9 cellular contexts compared by ENCODE assay signal in genomic region chrX:10769696-10770619, GRCh38.
DNase-seq lines count a peak whose midpoint lies in the region; ATAC-seq and TF ChIP-seq lines count a peak whose summit lies in the region.
"Had no signal": no experiment of that assay in that cellular context is flagged by ENCODE, and none has a peak within 500 bp of the region (broad histone marks: within the 10 kb centered on the region; RNA-seq: fewer than 3 reads in every experiment).

No MANE protein-coding gene starts in this region.

- H3K4me1 ChIP-seq in H9 (ENCODE audit: insufficient read depth, low read length) = peaks cover 8% of the 10 kb centered on the region; the same call in 1 of the 2 replicates
- H3K4me1 ChIP-seq in fibroblast of lung (ENCODE audit: control insufficient read depth, extremely low read depth, insufficient read depth, low read length) = no peaks in the 10 kb centered on the region
- H3K4me1 ChIP-seq in skeletal muscle satellite cell (ENCODE audit: control insufficient read depth, insufficient read depth, low read length) = peaks cover 11% of the 10 kb centered on the region
- H3K4me1 ChIP-seq in CD8-positive, alpha-beta T cell (ENCODE audit: insufficient read depth, low read length) = no peaks in the 10 kb centered on the region

- no peak overlapping the region for H3K4ac ChIP-seq in H9 (ENCODE audit: low read depth, low read length)

- H3K9ac ChIP-seq in H9 (ENCODE audit: extremely low read depth, insufficient read length, low read length) (no peak overlapping the region), fibroblast of lung (ENCODE audit: insufficient read depth, low read length) (no peak overlapping the region), skeletal muscle satellite cell (ENCODE audit: low read depth, low read length) (peak overlapping the region; percentile 57)

- POLR2A ChIA-PET in GM10248 (lab: Yijun Ruan, JAX) = no interaction called here
- POLR2A ChIA-PET in CD8-positive, alpha-beta T cell (lab: Charles Lee) = no interaction called here

- peak overlapping the region; percentile 17 for H3K4me2 ChIP-seq in H9 (ENCODE audit: insufficient read depth, insufficient read length, low read length)
- peak overlapping the region; percentile 79 for H3K4me2 ChIP-seq in fibroblast of lung (ENCODE audit: extremely low read depth, insufficient read depth, low read length)
- peak overlapping the region; percentile 70 for H3K4me2 ChIP-seq in skeletal muscle satellite cell (ENCODE audit: low read length)

- H2AFZ ChIP-seq in H9 (ENCODE audit: low read length) (no peak overlapping the region), fibroblast of lung (ENCODE audit: low read length) (peak overlapping the region; percentile 16)

- H3K27ac ChIP-seq in H9 (ENCODE audit: insufficient read length, low read depth, low read length) (no peak overlapping the region), fibroblast of lung (ENCODE audit: insufficient read depth, low read length) (peak overlapping the region; percentile 18)
- H3K27ac ChIP-seq in CD8-positive, alpha-beta T cell (ENCODE audit: low read depth, low read length) = no peak overlapping the region

- no peak overlapping the region for H3K18ac ChIP-seq in H9 (ENCODE audit: insufficient read length, low read depth, low read length)

- no peak overlapping the region for H3T11ph ChIP-seq in H9 (ENCODE audit: low read length)

- CTCF ChIA-PET in GM10248 (lab: Yijun Ruan, JAX) = interaction anchor here (1.0 to 3.8 kb wide), 5 partner anchors 10 to 581 kb away, joined by 3 to 12 read pairs (median 7); no protein-coding TSS in a partner anchor
- CTCF ChIA-PET in CD8-positive, alpha-beta T cell (lab: Charles Lee) = interaction anchor here (0.7 kb wide), 1 partner anchor 581 kb away, joined by 3 read pairs; no protein-coding TSS in a partner anchor

- H3K4me3 ChIP-seq in fibroblast of lung (replicated peaks in 1 of 4; ENCODE audit: control extremely low read depth in 1 of 4, insufficient read depth in 1 of 4, low read depth in 3 of 4, low read length in 4 of 4) = peak overlapping the region in 3 of 4 experiments; percentile 13 to 52 (median 44)
- peak overlapping the region; percentile 55 for H3K4me3 ChIP-seq in skeletal muscle satellite cell (ENCODE audit: low read length)
- H3K4me3 ChIP-seq in CD8-positive, alpha-beta T cell (ENCODE audit: low read depth, low read length) = no peak overlapping the region

- intact Hi-C loops in CD8-positive, alpha-beta T cell (cut with DNase I, micrococcal nuclease) = loop anchor here in 1 of 2 experiments (1.0 kb wide), 1 partner anchor 581 kb away; no protein-coding TSS in a partner anchor

- H2BK120ac ChIP-seq in H9 (ENCODE audit: low read depth, low read length, poor library complexity, severe bottlenecking) = no peak overlapping the region

- 0 out of 7 replicates have a peak, but pooled peaks cover 0 to 3% (median 3%) of the 10 kb centered on the region in 3 experiments for H3K36me3 Mint-ChIP-seq in H9 (ENCODE audit: insufficient read depth in 1 of 3, low read depth in 3 of 3)
- H3K36me3 Mint-ChIP-seq in CD8-positive, alpha-beta T cell = no peaks in the 10 kb centered on the region

- H3K79me2 ChIP-seq in H9 (ENCODE audit: insufficient read depth, low read length) (no peaks in the 10 kb centered on the region), fibroblast of lung (ENCODE audit: control insufficient read depth, insufficient read depth, low read length) (no peaks in the 10 kb centered on the region)

- H2AK5ac ChIP-seq in H9 (ENCODE audit: insufficient read length, low read length) = no peak overlapping the region

- no peak overlapping the region for H3K14ac ChIP-seq in H9 (ENCODE audit: insufficient read depth, low read length)

- H4K8ac ChIP-seq in H9 (replicated peaks; ENCODE audit: insufficient read length, low read depth, low read length) = no peak overlapping the region

- H3K9me3 ChIP-seq in H9 (ENCODE audit: control insufficient read depth, low read depth, low read length) (no peaks in the 10 kb centered on the region), fibroblast of lung (ENCODE audit: control insufficient read depth, insufficient read depth, low read depth, low read length) (no peaks in the 10 kb centered on the region), skeletal muscle satellite cell (replicated peaks; ENCODE audit: low read length) (no peaks in the 10 kb centered on the region)
- H3K9me3 ChIP-seq in CD8-positive, alpha-beta T cell (ENCODE audit: low read length) = no peaks in the 10 kb centered on the region

- no peaks in the 10 kb centered on the region for H3K23me2 ChIP-seq in H9 (ENCODE audit: insufficient read length, low read depth, low read length, poor library complexity, severe bottlenecking)

- no peak overlapping the region for H4K91ac ChIP-seq in H9 (ENCODE audit: insufficient read length, low read depth, low read length)

- H4K20me1 ChIP-seq in H9 (ENCODE audit: control insufficient read depth, insufficient read depth, insufficient read length) (no peaks in the 10 kb centered on the region), fibroblast of lung (ENCODE audit: control insufficient read depth, extremely low read depth, insufficient read depth, low read length) (no peaks in the 10 kb centered on the region)

- no peak overlapping the region for H2BK12ac ChIP-seq in H9 (ENCODE audit: insufficient read length, low read depth, low read length)

- no peak overlapping the region for H2BK20ac ChIP-seq in H9 (ENCODE audit: low read depth, low read length, poor library complexity, severe bottlenecking)

- no peak for ATAC-seq in CD8-positive, alpha-beta T cell

- peaks cover 13 to 32% of the 10 kb centered on the region in 2 experiments for H3K9me3 Mint-ChIP-seq in H9
- no peaks in the 10 kb centered on the region for H3K9me3 Mint-ChIP-seq in CD8-positive, alpha-beta T cell

- peak overlapping the region in 1 of 2 experiments; percentile 29; a peak in 1 of 5 replicates for H3K4me3 Mint-ChIP-seq in H9
- no peak overlapping the region for H3K4me3 Mint-ChIP-seq in CD8-positive, alpha-beta T cell

- H3K23ac ChIP-seq in H9 (ENCODE audit: insufficient read length, low read depth, low read length) = no peak overlapping the region

- H2BK5ac ChIP-seq in H9 (ENCODE audit: insufficient read length, low read length) = no peak overlapping the region

- H2BK15ac ChIP-seq in H9 (ENCODE audit: low read depth, low read length) = no peak overlapping the region

- H4K5ac ChIP-seq in H9 (ENCODE audit: insufficient read length, low read depth, low read length) = no peak overlapping the region

- H3K27me3 ChIP-seq in H9 (ENCODE audit: insufficient read depth, low read length) (no peaks in the 10 kb centered on the region; the same call in 1 of the 2 replicates), fibroblast of lung (ENCODE audit: control insufficient read depth, insufficient read depth, low read length) (no peaks in the 10 kb centered on the region), skeletal muscle satellite cell (ENCODE audit: control insufficient read depth, insufficient read depth, low read length) (no peaks in the 10 kb centered on the region)
- no peaks in the 10 kb centered on the region for H3K27me3 ChIP-seq in CD8-positive, alpha-beta T cell (ENCODE audit: insufficient read depth, low read length)

- peak overlapping the region; percentile 58 to 78 (median 64); a peak in 5 of 7 replicates for H3K27ac Mint-ChIP-seq in H9
- H3K27ac Mint-ChIP-seq in CD8-positive, alpha-beta T cell = no peak overlapping the region

- WGBS in H9 (ENCODE audit: extremely low coverage, insufficient read length, low lambda C conversion rate) = no CpG with 5 or more reads among the region's 9 CpGs

- DNase-seq in H9 (no peak), NCI-H510A (lab: John Stamatoyannopoulos, UW) (peak; percentile 31), fibroblast of lung (ENCODE audit: low read depth in 2 of 2) (peak; percentile 49 to 70), mucosa of gallbladder (ENCODE audit: low spot score) (no peak), GM10248 (ENCODE audit: extremely low spot score) (no peak), AML-193 (lab: John Stamatoyannopoulos, UW) (no peak)
- no peak for DNase-seq in CD8-positive, alpha-beta T cell
- DNase-seq: activated effector memory CD4-positive, alpha-beta T cell treated with Interleukin-2 at 50 U/mL for 16 hours had no signal

- peaks cover 15 to 19% of the 10 kb centered on the region in 2 experiments for H3K4me1 Mint-ChIP-seq in H9
- H3K4me1 Mint-ChIP-seq in CD8-positive, alpha-beta T cell (ENCODE audit: low read depth) = no peaks in the 10 kb centered on the region

- no peak for TF ChIP-seq CTCF in H9 (conservative IDR thresholded peaks at IDR 0.05)
- no peak for TF ChIP-seq CTCF in fibroblast of lung (conservative IDR thresholded peaks at IDR 0.05 in 1 of 2, IDR thresholded peaks at IDR 0.05 in 1 of 2; ENCODE audit: low read depth in 1 of 2, low read length in 2 of 2)
- no peak for TF ChIP-seq CTCF in GM10248 (IDR thresholded peaks at IDR 0.05; ENCODE audit: control extremely low read depth, extremely low read depth, low read depth, missing control alignments)
- TF ChIP-seq CTCF in CD8-positive, alpha-beta T cell (IDR thresholded peaks at IDR 0.05) = no peak

- no peak overlapping the region for H3K56ac ChIP-seq in H9 (ENCODE audit: insufficient read length, low read depth, low read length)

- no peaks in the 10 kb centered on the region for H3K27me3 Mint-ChIP-seq in H9 (ENCODE audit: low read depth)
- H3K27me3 Mint-ChIP-seq in CD8-positive, alpha-beta T cell (ENCODE audit: low read depth) = no peaks in the 10 kb centered on the region

- H3K36me3 ChIP-seq in fibroblast of lung (ENCODE audit: control insufficient read depth, insufficient read depth, low read length) (no peaks in the 10 kb centered on the region), skeletal muscle satellite cell (ENCODE audit: insufficient read depth, low read length) (no peaks in the 10 kb centered on the region)
- no peaks in the 10 kb centered on the region for H3K36me3 ChIP-seq in CD8-positive, alpha-beta T cell (ENCODE audit: insufficient read depth, low read length)

- H3K79me1 ChIP-seq in H9 (ENCODE audit: insufficient read depth, low read depth, low read length, poor library complexity, severe bottlenecking) = no peaks in the 10 kb centered on the region

Comparison
In these comparisons a context has a peak if more than half of its experiments do, and no peak if none do; other contexts are left out.
1. DNase-seq: peak in NCI-H510A (single experiment) and fibroblast of lung (2 of 2); none in H9 (single experiment), mucosa of gallbladder (single experiment), GM10248 (single experiment), AML-193 (0 of 2) and CD8-positive, alpha-beta T cell (0 of 7).
2. H3K4me2 ChIP-seq: peak in every context shown above with its lines; median percentile 79 in fibroblast of lung; 70 in skeletal muscle satellite cell; 17 in H9.